13 cellular contexts compared by ENCODE assay signal in the genomic region with DNA sequence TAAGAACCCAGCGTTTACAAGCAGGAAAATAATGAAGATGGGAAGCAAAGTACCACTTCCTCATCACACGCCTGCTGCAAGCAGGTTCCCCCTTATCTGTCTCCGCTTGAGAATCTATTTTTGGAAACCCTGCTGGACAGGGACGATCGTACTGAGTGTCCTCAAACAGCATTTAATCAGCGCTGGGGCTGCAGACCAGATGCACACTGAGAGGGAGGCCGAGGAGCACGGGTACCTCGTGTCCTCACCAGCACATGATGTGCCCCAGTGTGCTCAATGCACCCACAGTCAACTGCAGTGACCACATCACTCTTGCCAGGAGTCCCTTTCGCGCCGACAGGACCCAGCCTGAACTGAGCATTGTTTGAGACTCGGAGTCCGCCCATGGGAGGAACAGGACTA.
DNase-seq lines count a peak whose midpoint lies in the region; ATAC-seq and TF ChIP-seq lines count a peak whose summit lies in the region.
"Had no signal": no experiment of that assay in that cellular context is flagged by ENCODE, and none has a peak within 500 bp of the region (broad histone marks: within the 10 kb centered on the region; RNA-seq: fewer than 3 reads in every experiment).

No MANE protein-coding gene starts in this region.

- H3K4me3 ChIP-seq in gastroesophageal sphincter (peak overlapping the region in 1 of 2 donors; percentile 31), neural progenitor cell (no peak overlapping the region)
- H3K4me3 ChIP-seq: GM12878 had no signal

- H2AFZ ChIP-seq in neural progenitor cell (replicated peaks), result no peak overlapping the region

- H3K27ac Mint-ChIP-seq in neural progenitor cell, result peak overlapping the region; percentile 37
- H3K27ac Mint-ChIP-seq in activated CD4-positive, alpha-beta T cell treated with anti-CD3 and anti-CD28 coated beads, Interleukin-2, amount 10 ng/mL, durations not matched to agents 7 days and 5 days, result no peak overlapping the region
- H3K27ac Mint-ChIP-seq in stimulated activated naive B cell treated with anti-CD40 and anti-IgM and Interleukin-4, amounts not matched to agents 10 μg/mL and 1 μg/mL and 100 μg/mL, for 72 hours, result no peak overlapping the region
- H3K27ac Mint-ChIP-seq: activated T-cell treated with anti-CD3 and anti-CD28 coated beads, Interleukin-2, amount 50 U/mL, for 24 hours had no signal

- H3K36me3 Mint-ChIP-seq in neural progenitor cell, result no peaks in the 10 kb centered on the region
- H3K36me3 Mint-ChIP-seq in activated CD4-positive, alpha-beta T cell treated with anti-CD3 and anti-CD28 coated beads, Interleukin-2, amount 10 ng/mL, durations not matched to agents 7 days and 5 days (ENCODE audit: low read depth), result peaks cover 9% of the 10 kb centered on the region
- H3K36me3 Mint-ChIP-seq in stimulated activated naive B cell treated with anti-CD40 and anti-IgM and Interleukin-4, amounts not matched to agents 10 μg/mL and 1 μg/mL and 100 μg/mL, for 72 hours, result peaks cover 0 to under 1% of the 10 kb centered on the region in 2 donors

- peak; percentile 50 for ATAC-seq in gastroesophageal sphincter
- ATAC-seq in stimulated activated naive B cell treated with anti-CD40 and anti-IgM and Interleukin-4, amounts not matched to agents 10 μg/mL and 1 μg/mL and 100 μg/mL, for 72 hours (replicated peaks), result no peak
- ATAC-seq: GM12878 had no signal

- WGBS in gastroesophageal sphincter (ENCODE audit: low coverage in 1 of 2), 2 donors, result 0 to 43% methylated on average over 1 to 9 of the region's 14 CpGs

- H3K4me1 Mint-ChIP-seq in neural progenitor cell, result peaks cover 45% of the 10 kb centered on the region
- H3K4me1 Mint-ChIP-seq in activated CD4-positive, alpha-beta T cell treated with anti-CD3 and anti-CD28 coated beads, Interleukin-2, amount 10 ng/mL, durations not matched to agents 7 days and 5 days, result peaks cover 46% of the 10 kb centered on the region
- peaks cover 23 to 46% of the 10 kb centered on the region in 2 donors for H3K4me1 Mint-ChIP-seq in stimulated activated naive B cell treated with anti-CD40 and anti-IgM and Interleukin-4, amounts not matched to agents 10 μg/mL and 1 μg/mL and 100 μg/mL, for 72 hours

- POLR2A ChIA-PET in activated CD4-positive, alpha-beta T cell treated with anti-CD3 and anti-CD28 coated beads, Interleukin-2, amount 10 ng/mL, durations not matched to agents 7 days and 5 days (lab: Charles Lee), result no interaction called here

- peaks cover 57% of the 10 kb centered on the region for H4K20me1 ChIP-seq in neural progenitor cell (ENCODE audit: low read depth)

- H3K36me3 ChIP-seq in gastroesophageal sphincter, result peaks cover 0 to 2% of the 10 kb centered on the region in 2 donors
- no peaks in the 10 kb centered on the region for H3K36me3 ChIP-seq in neural progenitor cell

- H3K9ac ChIP-seq in neural progenitor cell, result no peak overlapping the region

- no peak overlapping the region for H3K4me3 Mint-ChIP-seq in neural progenitor cell
- H3K4me3 Mint-ChIP-seq in activated CD4-positive, alpha-beta T cell treated with anti-CD3 and anti-CD28 coated beads, Interleukin-2, amount 10 ng/mL, durations not matched to agents 7 days and 5 days, result no peak overlapping the region
- H3K4me3 Mint-ChIP-seq in stimulated activated naive B cell treated with anti-CD40 and anti-IgM and Interleukin-4, amounts not matched to agents 10 μg/mL and 1 μg/mL and 100 μg/mL, for 72 hours, result no peak overlapping the region
- H3K4me3 Mint-ChIP-seq: activated T-cell treated with anti-CD3 and anti-CD28 coated beads, Interleukin-2, amount 50 U/mL, for 24 hours had no signal

- peaks cover 4% of the 10 kb centered on the region for H3K27me3 Mint-ChIP-seq in neural progenitor cell (ENCODE audit: insufficient read depth, low read depth)
- no peaks in the 10 kb centered on the region for H3K27me3 Mint-ChIP-seq in activated CD4-positive, alpha-beta T cell treated with anti-CD3 and anti-CD28 coated beads, Interleukin-2, amount 10 ng/mL, durations not matched to agents 7 days and 5 days
- H3K27me3 Mint-ChIP-seq in stimulated activated naive B cell treated with anti-CD40 and anti-IgM and Interleukin-4, amounts not matched to agents 10 μg/mL and 1 μg/mL and 100 μg/mL, for 72 hours, result peaks cover 5 to 26% of the 10 kb centered on the region in 2 donors
- H3K27me3 Mint-ChIP-seq: activated T-cell treated with anti-CD3 and anti-CD28 coated beads, Interleukin-2, amount 50 U/mL, for 24 hours had no signal

- peaks cover 14% of the 10 kb centered on the region for H3K9me3 Mint-ChIP-seq in neural progenitor cell
- no peaks in the 10 kb centered on the region for H3K9me3 Mint-ChIP-seq in activated CD4-positive, alpha-beta T cell treated with anti-CD3 and anti-CD28 coated beads, Interleukin-2, amount 10 ng/mL, durations not matched to agents 7 days and 5 days
- no peaks in the 10 kb centered on the region for H3K9me3 Mint-ChIP-seq in stimulated activated naive B cell treated with anti-CD40 and anti-IgM and Interleukin-4, amounts not matched to agents 10 μg/mL and 1 μg/mL and 100 μg/mL, for 72 hours
- H3K9me3 Mint-ChIP-seq: activated T-cell treated with anti-CD3 and anti-CD28 coated beads, Interleukin-2, amount 50 U/mL, for 24 hours had no signal

- H3K27ac ChIP-seq in gastroesophageal sphincter (peak overlapping the region in 3 of 4 donors; percentile 74 to 86 (median 85)), neural progenitor cell (no peak overlapping the region)

- H3K9me3 ChIP-seq in gastroesophageal sphincter, result no peaks in the 10 kb centered on the region
- no peaks in the 10 kb centered on the region for H3K9me3 ChIP-seq in neural progenitor cell (ENCODE audit: low read depth)

- H3K4me1 ChIP-seq in gastroesophageal sphincter (peaks cover 0 to 82% (median 35%) of the 10 kb centered on the region in 3 donors), neural progenitor cell (peaks cover 27% of the 10 kb centered on the region)

- peaks cover 10% of the 10 kb centered on the region for H3F3A ChIP-seq in neural progenitor cell (ENCODE audit: low read depth)

- TF ChIP-seq EP300 in gastroesophageal sphincter (IDR thresholded peaks at IDR 0.05), result no peak

- H3K27me3 ChIP-seq in gastroesophageal sphincter, result no peaks in the 10 kb centered on the region
- H3K27me3 ChIP-seq in neural progenitor cell, result no peaks in the 10 kb centered on the region

- no peak for TF ChIP-seq POLR2A in gastroesophageal sphincter (IDR thresholded peaks at IDR 0.05)

- TF ChIP-seq CTCF in gastroesophageal sphincter (IDR thresholded peaks at IDR 0.05) (peak in 1 of 4 experiments; percentile 10), neural progenitor cell (IDR thresholded peaks at IDR 0.05) (no peak)

- no peak overlapping the region for H3K4me2 ChIP-seq in neural progenitor cell

- CTCF ChIA-PET in activated CD4-positive, alpha-beta T cell treated with anti-CD3 and anti-CD28 coated beads, Interleukin-2, amount 10 ng/mL, durations not matched to agents 7 days and 5 days (lab: Charles Lee), result no interaction called here

- DNase-seq in CD1c-positive myeloid dendritic cell (ENCODE audit: extremely low spot score), result peak; percentile 78
- DNase-seq in SKM-1 treated with dmso at 0.1 percent for 144 hours (lab: John Stamatoyannopoulos, UW; ENCODE audit: unreplicated experiment), result peak; percentile 70
- DNase-seq in neural progenitor cell (ENCODE audit: low spot score), result no peak
- no peak for DNase-seq in activated CD4-positive, alpha-beta T cell treated with anti-CD3 and anti-CD28 coated beads, Interleukin-2, amount 10 ng/mL, durations not matched to agents 7 days and 5 days
- no peak for DNase-seq in stimulated activated naive B cell treated with anti-CD40 and anti-IgM and Interleukin-4, amounts not matched to agents 10 μg/mL and 1 μg/mL and 100 μg/mL, for 72 hours
- DNase-seq in DMS 273 (lab: John Stamatoyannopoulos, UW; ENCODE audit: unreplicated experiment), result no peak
- DNase-seq in SHP77 treated with DMSO at 0.1 percent for 48 hours (lab: John Stamatoyannopoulos, UW), result no peak
- DNase-seq: activated T-cell treated with anti-CD3 and anti-CD28 coated beads, Interleukin-2, amount 50 U/mL, for 24 hours; cortex of kidney; NCI-H1436 treated with DMSO at 0.1 percent for 48 hours; SHP77 had no signal

- peaks cover 82% of the 10 kb centered on the region for H3K79me2 ChIP-seq in neural progenitor cell (ENCODE audit: low read depth)

Comparison
In these comparisons a context has a peak if more than half of its experiments do, and no peak if none do; other contexts are left out.
1. DNase-seq: peak in CD1c-positive myeloid dendritic cell (single experiment) and SKM-1 treated with dmso at 0.1 percent for 144 hours (single experiment); none in neural progenitor cell (single experiment), activated CD4-positive, alpha-beta T cell treated with anti-CD3 and anti-CD28 coated beads, Interleukin-2, amount 10 ng/mL, durations not matched to agents 7 days and 5 days (single experiment), stimulated activated naive B cell treated with anti-CD40 and anti-IgM and Interleukin-4, amounts not matched to agents 10 μg/mL and 1 μg/mL and 100 μg/mL, for 72 hours (single experiment), DMS 273 (single experiment) and SHP77 treated with DMSO at 0.1 percent for 48 hours (single experiment).